In genomic region chr12:88756153-88756552, GRCh38 we compare ENCODE assay signal across 31 cellular contexts.
"Had no signal": no experiment of that assay in that cellular context is flagged by ENCODE, and none has a peak within 500 bp of the region (broad histone marks: within the 10 kb centered on the region; RNA-seq: fewer than 3 reads in every experiment).

No MANE protein-coding gene starts in this region.

- H3K4me1 Mint-ChIP-seq: endodermal cell; naive thymus-derived CD4-positive, alpha-beta T cell; nephron progenitor cell; stimulated activated effector memory CD8-positive, alpha-beta T cell treated with anti-CD3 and anti-CD28 coated beads, Interleukin-12 subunit alpha, Interleukin-12 subunit beta, amount 100 ng/mL, for 72 hours had no signal

- H3K4me1 ChIP-seq: colonic mucosa, left lung, tibial nerve, upper lobe of right lung, uterus had no signal

- H3K27ac Mint-ChIP-seq: dendritic cell treated with granulocyte-macrophage colony-stimulating factor and Interleukin-4, amounts not matched to agents 40 ng/mL and 50 ng/mL, for 4 days; endodermal cell; mesothelial cell of epicardium; naive thymus-derived CD4-positive, alpha-beta T cell; nephron progenitor cell; stimulated activated effector memory CD8-positive, alpha-beta T cell treated with anti-CD3 and anti-CD28 coated beads, Interleukin-12 subunit alpha, Interleukin-12 subunit beta, amount 100 ng/mL, for 72 hours had no signal

- DNase-seq: colonic mucosa; effector CD8-positive, alpha-beta T cell; endodermal cell; heart right ventricle; hippocampal formation; left cardiac atrium; left lung; mesenchymal stem cell; mucosa of descending colon; naive thymus-derived CD4-positive, alpha-beta T cell; nephron progenitor cell; nucleus accumbens; ovary; posterior cingulate gyrus; right lobe of liver; small intestine; stimulated activated CD4-positive, alpha-beta T cell treated with anti-CD3 and anti-CD28 coated beads, Interleukin-12 subunit alpha, Interleukin-12 subunit beta, amount 100 ng/mL, for 4 hours; stimulated activated CD4-positive, alpha-beta T cell treated with anti-CD3 and anti-CD28 coated beads, Interleukin-1b, Interleukin-23, amount 100 ng/mL, for 48 hours; stimulated activated CD4-positive, alpha-beta T cell treated with anti-CD3 and anti-CD28 coated beads, Interleukin-4, amount 100 ng/mL, for 1 hour; stimulated activated naive CD8-positive, alpha-beta T cell treated with anti-CD3 and anti-CD28 coated beads, Interleukin-15, Interleukin-2, amounts not matched to agents 100 U/mL and 50 U/mL, for 24 hours; substantia nigra; upper lobe of right lung; uterus had no signal

- H3K9me3 Mint-ChIP-seq: dendritic cell treated with granulocyte-macrophage colony-stimulating factor and Interleukin-4, amounts not matched to agents 40 ng/mL and 50 ng/mL, for 4 days; endodermal cell; nephron progenitor cell had no signal

- H3K36me3 ChIP-seq: colonic mucosa, gastroesophageal sphincter, heart right ventricle, left lung, ovary, right lobe of liver, thoracic aorta, tibial nerve, upper lobe of right lung, uterus had no signal

- H3K27ac ChIP-seq: colonic mucosa, epithelial cell of prostate, gastroesophageal sphincter, heart right ventricle, left lung, ovary, right lobe of liver, thoracic aorta, tibial nerve, upper lobe of right lung, uterus had no signal

- H3K27me3 ChIP-seq: colonic mucosa, gastroesophageal sphincter, heart right ventricle, left lung, ovary, right lobe of liver, tibial nerve, upper lobe of right lung, uterus had no signal

- H3K27me3 Mint-ChIP-seq: dendritic cell treated with granulocyte-macrophage colony-stimulating factor and Interleukin-4, amounts not matched to agents 40 ng/mL and 50 ng/mL, for 4 days had no signal

- ATAC-seq: esophagus mucosa; gastroesophageal sphincter; heart right ventricle; left cardiac atrium; left lung; mucosa of descending colon; naive thymus-derived CD4-positive, alpha-beta T cell; right lobe of liver; stimulated activated effector memory CD8-positive, alpha-beta T cell treated with anti-CD3 and anti-CD28 coated beads, Interleukin-12 subunit alpha, Interleukin-12 subunit beta, amount 100 ng/mL, for 72 hours; stimulated activated naive CD8-positive, alpha-beta T cell treated with anti-CD3 and anti-CD28 coated beads, Interleukin-15, Interleukin-2, amounts not matched to agents 100 U/mL and 50 U/mL, for 24 hours; upper lobe of right lung had no signal

- H3K4me3 ChIP-seq: colonic mucosa, gastroesophageal sphincter, heart right ventricle, left lung, mucosa of descending colon, ovary, right lobe of liver, thoracic aorta, tibial nerve, upper lobe of right lung, uterus had no signal

- H3K9me3 ChIP-seq: colonic mucosa, gastroesophageal sphincter, heart right ventricle, left lung, mucosa of descending colon, ovary, right lobe of liver, thoracic aorta, tibial nerve, upper lobe of right lung, uterus had no signal

- H3K36me3 Mint-ChIP-seq: mesothelial cell of epicardium; naive thymus-derived CD4-positive, alpha-beta T cell; stimulated activated effector memory CD8-positive, alpha-beta T cell treated with anti-CD3 and anti-CD28 coated beads, Interleukin-12 subunit alpha, Interleukin-12 subunit beta, amount 100 ng/mL, for 72 hours had no signal

- H3K4me3 Mint-ChIP-seq: dendritic cell treated with granulocyte-macrophage colony-stimulating factor and Interleukin-4, amounts not matched to agents 40 ng/mL and 50 ng/mL, for 4 days; endodermal cell; mesothelial cell of epicardium; naive thymus-derived CD4-positive, alpha-beta T cell; nephron progenitor cell; stimulated activated effector memory CD8-positive, alpha-beta T cell treated with anti-CD3 and anti-CD28 coated beads, Interleukin-12 subunit alpha, Interleukin-12 subunit beta, amount 100 ng/mL, for 72 hours had no signal
